8 cellular contexts compared by ENCODE assay signal in genomic region chr18:58536534-58537271, GRCh38.
A peak's percentile ranks its signal among the peaks of the same experiment; 100 is the strongest.
DNase-seq lines count a peak whose midpoint lies in the region; ATAC-seq, FAIRE-seq and TF ChIP-seq lines count a peak whose summit lies in the region.

No MANE protein-coding gene starts in this region.

- peaks cover 0 to 2% of the 10 kb centered on the region in 2 experiments; a peak in 2 of 4 replicates for H3K36me3 ChIP-seq in GM12878 (ENCODE audit: control insufficient read depth in 2 of 2, insufficient read depth in 2 of 2, low read length in 1 of 2)
- H3K36me3 ChIP-seq in mucosa of descending colon (ENCODE audit: low read depth), result no peaks in the 10 kb centered on the region
- no peaks in the 10 kb centered on the region for H3K36me3 ChIP-seq in CD4-positive, alpha-beta memory T cell (ENCODE audit: insufficient read depth, low read length)

- peak; percentile 26 for ATAC-seq in GM19468 (IDR thresholded peaks at IDR 0.05; ENCODE audit: extremely low read depth, unreplicated experiment)
- ATAC-seq in HG03196 (IDR thresholded peaks at IDR 0.05; ENCODE audit: unreplicated experiment), result peak; percentile 31
- ATAC-seq in GM12878, result peak; percentile 36
- no peak for ATAC-seq in mucosa of descending colon

- FAIRE-seq in GM12891 (lab: Jason Lieb, UNC) (no peak), GM12878 (lab: Jason Lieb, UNC) (no peak)

- WGBS in GM12878 (ENCODE audit: insufficient coverage, insufficient replicate concordance, low lambda C conversion rate, missing lambda C conversion rate), result 10% methylated on average over 10 of the region's 10 CpGs

- CTCF ChIA-PET in GM12878 (lab: Yijun Ruan, JAX), result interaction anchor here (0.6 to 20.7 kb wide), 9 partner anchors 9 to 228 kb away, joined by 3 to 743 read pairs (median 10); partner anchors contain the start of gene MALT1
- CTCF ChIA-PET in CD4-positive, alpha-beta memory T cell (lab: Charles Lee; ENCODE audit: partially characterized antibody), result interaction anchor here (1.3 to 23.7 kb wide), 2 partner anchors 10 to 226 kb away, joined by 4 to 827 read pairs; no protein-coding TSS in a partner anchor

- peak overlapping the region in 1 of 7 donors; percentile 32 for H3K27ac Mint-ChIP-seq in CD4-positive, alpha-beta memory T cell

- no peaks in the 10 kb centered on the region for H4K20me1 ChIP-seq in GM12878 (ENCODE audit: control insufficient read depth, insufficient read depth)

- TF ChIP-seq CTCF in GM12878 (IDR thresholded peaks at IDR 0.05 in 2 of 3, conservative IDR thresholded peaks at IDR 0.05 in 1 of 3; ENCODE audit: control insufficient read depth in 2 of 3, extremely low read depth in 1 of 3, insufficient read depth in 1 of 3, low read depth in 3 of 3, low read length in 3 of 3) (0 out of 6 replicates have a peak, but pooled peaks of 1 of the 3 experiments have one; percentile 7), mucosa of descending colon (IDR thresholded peaks at IDR 0.05) (no peak)

- H3K9me3 ChIP-seq in GM12878 (replicated peaks; ENCODE audit: control insufficient read depth, insufficient read depth, low read length), result peaks cover 2% of the 10 kb centered on the region; the same call in 1 of the 3 replicates
- H3K9me3 ChIP-seq in mucosa of descending colon, result no peaks in the 10 kb centered on the region
- no peaks in the 10 kb centered on the region for H3K9me3 ChIP-seq in CD4-positive, alpha-beta memory T cell (ENCODE audit: control insufficient read depth in 1 of 2, low read length in 2 of 2)

- peaks cover 10 to 13% (median 12%) of the 10 kb centered on the region in 4 donors for H3K4me1 Mint-ChIP-seq in CD4-positive, alpha-beta memory T cell

- peak overlapping the region; percentile 88 for H3K9ac ChIP-seq in GM12878 (ENCODE audit: control insufficient read depth, insufficient read depth, low read length)

- H3K27me3 Mint-ChIP-seq in CD4-positive, alpha-beta memory T cell, result peaks cover 0 to 2% of the 10 kb centered on the region in 2 donors

- H3K4me3 Mint-ChIP-seq in CD4-positive, alpha-beta memory T cell, result peak overlapping the region in 1 of 8 donors; percentile 23

- in situ Hi-C loops in GM12878 (cut with MboI), result no loop called here

- intact Hi-C loops in GM12878 (cut with micrococcal nuclease; ENCODE audit: unreplicated experiment), result loop anchor here (10.0 kb wide), 2 partner anchors 428 to 608 kb away; no protein-coding TSS in a partner anchor
- intact Hi-C loops in mucosa of descending colon (cut with DNase I, micrococcal nuclease), result no loop called here
- intact Hi-C loops in CD4-positive, alpha-beta memory T cell (cut with micrococcal nuclease), result no loop called here

- BruUV-seq in GM12878 (replicated peaks; lab: Mats Ljungman, UMichigan), result no TSS peak

- SMC1A ChIA-PET in GM12878 (lab: Charles Lee; ENCODE audit: uncharacterized antibody, unreplicated experiment), result interaction anchor here (0.9 to 22.2 kb wide), 15 partner anchors 9 to 226 kb away, joined by 3 to 682 read pairs (median 7); partner anchors contain the start of gene MALT1

- no peak overlapping the region for H2AFZ ChIP-seq in GM12878 (ENCODE audit: control insufficient read depth, low read depth, low read length)

- DNase-seq in GM12891 (ENCODE audit: insufficient read length, low spot score), result no peak
- no peak for DNase-seq in GM12878 (ENCODE audit: low read depth, low spot score)
- no peak for DNase-seq in mucosa of descending colon
- no peak for DNase-seq in CD4-positive, alpha-beta memory T cell
- no peak for DNase-seq in DMS53 treated with DMSO at 0.1 percent for 48 hours (lab: John Stamatoyannopoulos, UW; ENCODE audit: unreplicated experiment)
- DNase-seq in cerebellar cortex (ENCODE audit: low spot score), result no peak

- H3K4me1 ChIP-seq in GM12878 (ENCODE audit: control insufficient read depth, insufficient read depth, low read length) (peaks cover 31% of the 10 kb centered on the region), mucosa of descending colon (ENCODE audit: low read depth) (peaks cover 5% of the 10 kb centered on the region)
- H3K4me1 ChIP-seq in CD4-positive, alpha-beta memory T cell (ENCODE audit: insufficient read depth, low read length), result peaks cover 11% of the 10 kb centered on the region

- peak overlapping the region; percentile 76 for H3K4me2 ChIP-seq in GM12878 (ENCODE audit: control insufficient read depth, insufficient read depth)

- H3K4me3 ChIP-seq in GM12878 (peak overlapping the region; percentile 74), mucosa of descending colon (no peak overlapping the region)
- H3K4me3 ChIP-seq in CD4-positive, alpha-beta memory T cell (ENCODE audit: low read length in 2 of 2), result no peak overlapping the region

- peak in 1 of 2 experiments; percentile 87; a peak in 3 of 4 replicates for TF ChIP-seq EP300 in GM12878 (IDR thresholded peaks at IDR 0.05; ENCODE audit: borderline replicate concordance in 1 of 2, control insufficient read depth in 1 of 2, low read depth in 2 of 2, low read length in 2 of 2)

- TF ChIP-seq RAD21 in GM12878 (IDR thresholded peaks at IDR 0.05; ENCODE audit: insufficient read depth, low read depth, low read length), result peak; percentile 26; the same call in 1 of the 2 replicates

- TF ChIP-seq POLR2A in GM12891 (IDR thresholded peaks at IDR 0.05; ENCODE audit: low read depth, low read length) (peak; percentile 32; the same call in 1 of the 2 replicates), GM12878 (IDR thresholded peaks at IDR 0.05; ENCODE audit: low read depth, low read length) (peak; percentile 75)

- H3K9me3 Mint-ChIP-seq in CD4-positive, alpha-beta memory T cell, result no peaks in the 10 kb centered on the region

- H3K27me3 ChIP-seq in GM12878 (replicated peaks in 1 of 2; ENCODE audit: control insufficient read depth in 2 of 2, insufficient read depth in 2 of 2, low read length in 1 of 2), result no peaks in the 10 kb centered on the region
- no peaks in the 10 kb centered on the region for H3K27me3 ChIP-seq in CD4-positive, alpha-beta memory T cell (ENCODE audit: insufficient read depth, low read length)

- RAD21 ChIA-PET in GM12878 (lab: Charles Lee; ENCODE audit: unreplicated experiment), result interaction anchor here (0.7 to 21.3 kb wide), 15 partner anchors 8 to 227 kb away, joined by 3 to 353 read pairs (median 7); partner anchors contain the start of gene MALT1

- peak overlapping the region; percentile 100 for H3K27ac ChIP-seq in GM12878 (ENCODE audit: control insufficient read depth, insufficient read depth)
- no peak overlapping the region for H3K27ac ChIP-seq in CD4-positive, alpha-beta memory T cell (ENCODE audit: low read depth, low read length)

- POLR2A ChIA-PET in GM12878 (lab: Charles Lee), result interaction anchor here (0.5 to 7.4 kb wide), 10 partner anchors 8 to 225 kb away, joined by 3 to 76 read pairs (median 6); partner anchors contain the start of gene MALT1
- POLR2A ChIA-PET in CD4-positive, alpha-beta memory T cell (lab: Charles Lee; ENCODE audit: partially characterized antibody), result no interaction called here

- H3K36me3 Mint-ChIP-seq in CD4-positive, alpha-beta memory T cell, result no peaks in the 10 kb centered on the region

- peaks cover 81% of the 10 kb centered on the region for H3K79me2 ChIP-seq in GM12878 (ENCODE audit: control insufficient read depth, insufficient read depth, low read length)

TF ChIP-seq in GM12891, 5 proteins besides CTCF, POLR2A, EP300 and RAD21:
- TF ChIP-seq POLR2AphosphoS5 (IDR thresholded peaks at IDR 0.05; ENCODE audit: low read depth, low read length) (no peak; the same call in 1 of the 2 replicates), SPI1 (IDR thresholded peaks at IDR 0.05; ENCODE audit: low read depth, low read length) (peak; percentile 99), TAF1 (IDR thresholded peaks at IDR 0.05; ENCODE audit: low read depth, low read length) (peak; percentile 78; the same call in 1 of the 2 replicates)

TF ChIP-seq in GM12878, 131 proteins besides CTCF, POLR2A, EP300 and RAD21 (continues in another document):
- TF ChIP-seq USF2 (IDR thresholded peaks at IDR 0.05; ENCODE audit: borderline replicate concordance, low read depth, low read length) (no peak), KDM1A (IDR thresholded peaks at IDR 0.05; ENCODE audit: borderline replicate concordance) (no peak), ZBTB4 (CRISPR knock-in tag; IDR thresholded peaks at IDR 0.05) (no peak), RB1 (IDR thresholded peaks at IDR 0.05; ENCODE audit: borderline replicate concordance) (peak; percentile 18; the same call in 1 of the 2 replicates), MXI1 (IDR thresholded peaks at IDR 0.05; ENCODE audit: low read depth, low read length) (no peak)
